ENCODE assay signal across 8 cellular contexts in genomic region chr6:134035823-134036296, GRCh38. TPM values are rescaled to one million over a fixed set of nuclear protein-coding genes. Genes with fewer than 3 reads are reported as not detected.
A peak's percentile ranks its signal among the peaks of the same experiment; 100 is the strongest.
DNase-seq lines count a peak whose midpoint lies in the region; ATAC-seq and TF ChIP-seq lines count a peak whose summit lies in the region.

No MANE protein-coding gene starts in this region.

- no peak for TF ChIP-seq EP300 in transverse colon (IDR thresholded peaks at IDR 0.05; ENCODE audit: low read depth)
- no peak for TF ChIP-seq EP300 in upper lobe of left lung (IDR thresholded peaks at IDR 0.05)

- H3K27me3 ChIP-seq in transverse colon (no peaks in the 10 kb centered on the region), upper lobe of left lung (no peaks in the 10 kb centered on the region), ascending aorta (no peaks in the 10 kb centered on the region)

- WGBS in transverse colon (ENCODE audit: low coverage in 1 of 2), 2 donors, result 30 to 33% methylated on average over 2 to 3 of the region's 3 CpGs
- 73 to 76% methylated on average over 3 of the region's 3 CpGs for WGBS in upper lobe of left lung, 2 donors

- H3K27ac ChIP-seq in transverse colon (peak overlapping the region; percentile 5 to 56 (median 22)), upper lobe of left lung (no peak overlapping the region), ascending aorta (peak overlapping the region in 1 of 2 donors; percentile 26)

- in situ Hi-C loops in transverse colon (cut with MboI; ENCODE audit: low pct_ligation_motif_present in 1 of 4, low pct_unique_long_range_greater_than_20kb in 1 of 4, low sequenced_read_pairs in 3 of 4), result no loop called here

- TF ChIP-seq POLR2A in transverse colon (IDR thresholded peaks at IDR 0.05) (no peak), upper lobe of left lung (IDR thresholded peaks at IDR 0.05) (no peak)

- H3K9me3 ChIP-seq in transverse colon (no peaks in the 10 kb centered on the region), upper lobe of left lung (no peaks in the 10 kb centered on the region), ascending aorta (no peaks in the 10 kb centered on the region)

- intact Hi-C loops in transverse colon (cut with DNase I; ENCODE audit: low total_unique reads), result no loop called here
- intact Hi-C loops in ascending aorta (cut with DNase I), result no loop called here

- H3K36me3 ChIP-seq in transverse colon (no peaks in the 10 kb centered on the region), upper lobe of left lung (no peaks in the 10 kb centered on the region), ascending aorta (no peaks in the 10 kb centered on the region)

- no peak for TF ChIP-seq CTCF in transverse colon (IDR thresholded peaks at IDR 0.05)
- no peak for TF ChIP-seq CTCF in upper lobe of left lung (IDR thresholded peaks at IDR 0.05)
- no peak for TF ChIP-seq CTCF in ascending aorta (IDR thresholded peaks at IDR 0.05)

- peak; percentile 53 for ATAC-seq in HG03378 (IDR thresholded peaks at IDR 0.05; ENCODE audit: unreplicated experiment)
- ATAC-seq in upper lobe of left lung (ENCODE audit: low FRiP score in 2 of 2), result no peak
- no peak for ATAC-seq in HG02870 (IDR thresholded peaks at IDR 0.05; ENCODE audit: unreplicated experiment)

- H3K4me3 ChIP-seq in transverse colon (no peak overlapping the region), upper lobe of left lung (no peak overlapping the region), ascending aorta (no peak overlapping the region)

- DNase-seq in EH (ENCODE audit: low read depth) (peak; percentile 34), NOMO-1 treated with DMSO at 0.1 percent for 48 hours (lab: John Stamatoyannopoulos, UW; ENCODE audit: unreplicated experiment) (peak; percentile 26), fibroblast of gingiva (ENCODE audit: low read depth) (peak; percentile 40), transverse colon (peak; percentile 42), upper lobe of left lung (no peak), ascending aorta (ENCODE audit: low spot score in 2 of 2) (no peak)

- H3K4me1 ChIP-seq in transverse colon (peaks cover 0 to 12% (median 7%) of the 10 kb centered on the region in 4 donors), upper lobe of left lung (peaks cover 0 to 15% (median 5%) of the 10 kb centered on the region in 4 donors), ascending aorta (peaks cover 0 to 7% of the 10 kb centered on the region in 2 donors)

RNA-seq across cellular contexts. Expression of gene SLC2A12, which starts 16.6 kb away (rescaled TPM):
- total RNA-seq in transverse colon (1 to 10 TPM in 2 of 4 donors, under 1 TPM in 2; 0.20 to 1.4 (median 0.99) TPM), upper lobe of left lung (1 to 10 TPM; 2.0 to 5.2 (median 2.6) TPM), ascending aorta (not detected)

Comparison
In these comparisons a context has a peak if more than half of its experiments do, and no peak if none do; other contexts are left out.
1. DNase-seq: peak in EH (single experiment), NOMO-1 treated with DMSO at 0.1 percent for 48 hours (single experiment), fibroblast of gingiva (single experiment) and transverse colon (single experiment); none in upper lobe of left lung (0 of 2) and ascending aorta (0 of 2).
2. H3K27ac ChIP-seq: peak in transverse colon (4 of 4); none in upper lobe of left lung (0 of 4).